ENCODE assay signal across 11 cellular contexts in the genomic region with DNA sequence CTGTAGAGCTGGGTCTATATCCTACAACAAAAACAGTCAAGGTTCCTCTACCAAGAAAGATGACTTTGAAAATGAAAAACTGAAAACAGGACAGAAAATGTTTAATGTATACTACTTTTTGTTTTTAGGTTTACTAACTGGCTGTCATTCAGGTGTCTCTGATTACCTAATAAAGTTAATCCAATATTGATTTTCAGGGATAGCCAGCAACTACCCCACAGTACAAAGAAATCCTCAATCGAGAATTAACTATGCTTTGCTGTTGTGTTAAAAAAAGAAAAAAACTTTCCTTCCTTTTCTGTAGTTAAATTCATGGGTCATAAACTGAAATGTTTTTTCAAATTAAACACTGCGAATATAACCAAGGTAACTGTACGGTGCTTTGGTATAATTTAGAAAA. TPM values are rescaled to one million over a fixed set of nuclear protein-coding genes. Genes with fewer than 3 reads are reported as not detected.
"Had no signal": no experiment of that assay in that cellular context is flagged by ENCODE, and none has a peak within 500 bp of the region (broad histone marks: within the 10 kb centered on the region; RNA-seq: fewer than 3 reads in every experiment).

No MANE protein-coding gene starts in this region.

- H3K4me3 ChIP-seq: GM23248, HAP-1, K562 had no signal

- DNase-seq: GM23248, GOT3, H7, HFFc6, IMR-90, KG1 had no signal

- FAIRE-seq: HTR-8/SVneo, K562 had no signal

- H3K9ac ChIP-seq: GM23248 had no signal

- ATAC-seq: HCT116, K562 had no signal

- H3K36me3 ChIP-seq: HAP-1 had no signal

- H3K4me3 Mint-ChIP-seq: HFFc6 had no signal

- H3K27ac Mint-ChIP-seq: HFFc6 had no signal

- H3K27ac ChIP-seq: GM23248 had no signal

- H3K9me3 ChIP-seq: HAP-1 had no signal

- H2AFZ ChIP-seq: GM23248 had no signal

- H3K4me1 ChIP-seq: HAP-1 had no signal

RNA-seq across cellular contexts. Expression of a gene that starts 45.8 kb away (rescaled TPM):
- total RNA-seq: GM23248, H4, H7, HFFc6, IMR-90 had no signal
- polyA plus RNA-seq: GM23248, IMR-90 had no signal

RNA-seq across cellular contexts. Expression of a gene that starts 46.9 kb away (rescaled TPM):
- total RNA-seq: HFFc6 had no signal
